ENCODE assay signal across 16 cellular contexts in genomic region chr4:137635108-137635507, GRCh38.
DNase-seq lines count a peak whose midpoint lies in the region; ATAC-seq and TF ChIP-seq lines count a peak whose summit lies in the region.
"Had no signal": no experiment of that assay in that cellular context is flagged by ENCODE, and none has a peak within 500 bp of the region (broad histone marks: within the 10 kb centered on the region; RNA-seq: fewer than 3 reads in every experiment).

No MANE protein-coding gene starts in this region.

- H3K4me3 ChIP-seq in breast epithelium (no peak overlapping the region), tibial artery (no peak overlapping the region)
- H3K4me3 ChIP-seq: A549, lung had no signal

- peak; percentile 82 for ATAC-seq in left ventricle myocardium superior
- ATAC-seq: A549, HCT116 had no signal

- H3K9me3 Mint-ChIP-seq in MCF 10A (ENCODE audit: unreplicated experiment): no peaks in the 10 kb centered on the region
- H3K9me3 Mint-ChIP-seq in brain: peaks cover 9 to 19% (median 16%) of the 10 kb centered on the region in 5 experiments
- no peaks in the 10 kb centered on the region for H3K9me3 Mint-ChIP-seq in T-helper 2 cell treated with Interferon-gamma antibody and Interleukin-4, amounts not matched to agents 5 μg/mL and 100 μg/mL, for 36 hours

- TF ChIP-seq POLR2A in breast epithelium (IDR thresholded peaks at IDR 0.05): no peak

- no peaks in the 10 kb centered on the region for H3K27me3 ChIP-seq in breast epithelium
- no peaks in the 10 kb centered on the region for H3K27me3 ChIP-seq in tibial artery

- H3K4me1 Mint-ChIP-seq in MCF 10A (ENCODE audit: insufficient read depth, unreplicated experiment) (peaks cover 16% of the 10 kb centered on the region), brain (peaks cover 17% of the 10 kb centered on the region)
- no peaks in the 10 kb centered on the region for H3K4me1 Mint-ChIP-seq in T-helper 2 cell treated with Interferon-gamma antibody and Interleukin-4, amounts not matched to agents 5 μg/mL and 100 μg/mL, for 36 hours (ENCODE audit: low read depth)

- TF ChIP-seq CTCF in MCF 10A (IDR thresholded peaks at IDR 0.05; ENCODE audit: unreplicated experiment) (no peak), breast epithelium (IDR thresholded peaks at IDR 0.05) (no peak), brain (conservative IDR thresholded peaks at IDR 0.05) (no peak), tibial artery (IDR thresholded peaks at IDR 0.05) (no peak)

- H3K27ac ChIP-seq in breast epithelium: no peak overlapping the region
- peak overlapping the region; percentile 15 to 38 for H3K27ac ChIP-seq in tibial artery
- H3K27ac ChIP-seq: A549, epithelial cell of prostate, VCaP had no signal

- H3K36me3 ChIP-seq in breast epithelium (no peaks in the 10 kb centered on the region), tibial artery (no peaks in the 10 kb centered on the region)

- H3K4me1 ChIP-seq in breast epithelium (no peaks in the 10 kb centered on the region), tibial artery (peaks cover 0 to 16% (median 0%) of the 10 kb centered on the region in 4 donors)
- H3K4me1 ChIP-seq: A549 had no signal

- DNase-seq in MCF 10A (ENCODE audit: unreplicated experiment): peak; percentile 93
- DNase-seq in breast epithelium (ENCODE audit: low spot score in 2 of 2): no peak
- no peak for DNase-seq in left ventricle myocardium superior
- DNase-seq in tibial artery: no peak
- DNase-seq in T-helper 2 cell treated with Interferon-gamma antibody and Interleukin-4, amounts not matched to agents 5 μg/mL and 100 μg/mL, for 36 hours (ENCODE audit: low spot score): no peak
- DNase-seq in G401 (ENCODE audit: low spot score): no peak
- no peak for DNase-seq in NCI-H2227 treated with DMSO at 0.1 percent for 48 hours (lab: John Stamatoyannopoulos, UW)
- DNase-seq: small intestine, substantia nigra had no signal

- H3K27me3 Mint-ChIP-seq in MCF 10A (ENCODE audit: insufficient read depth, unreplicated experiment) (no peaks in the 10 kb centered on the region), brain (peaks cover 7% of the 10 kb centered on the region)
- H3K27me3 Mint-ChIP-seq in T-helper 2 cell treated with Interferon-gamma antibody and Interleukin-4, amounts not matched to agents 5 μg/mL and 100 μg/mL, for 36 hours (ENCODE audit: low read depth): no peaks in the 10 kb centered on the region
- H3K27me3 Mint-ChIP-seq: activated naive CD8-positive, alpha-beta T cell had no signal

- no TSS peak for BruUV-seq in MCF 10A (replicated peaks; lab: Mats Ljungman, UMichigan)

- POLR2A ChIA-PET in MCF 10A (lab: Yijun Ruan, JAX): interaction anchor here (0.5 to 1.0 kb wide), 3 partner anchors 17 to 693 kb away, joined by 3 read pairs; no protein-coding TSS in a partner anchor

- H3K4me3 Mint-ChIP-seq in MCF 10A (ENCODE audit: unreplicated experiment) (peak overlapping the region; percentile 61), brain (no peak overlapping the region)
- no peak overlapping the region for H3K4me3 Mint-ChIP-seq in T-helper 2 cell treated with Interferon-gamma antibody and Interleukin-4, amounts not matched to agents 5 μg/mL and 100 μg/mL, for 36 hours
- H3K4me3 Mint-ChIP-seq: activated naive CD8-positive, alpha-beta T cell had no signal

- in situ Hi-C loops in G401 (cut with HindIII; ENCODE audit: low sequenced_read_pairs): no loop called here

- intact Hi-C loops in MCF 10A (cut with micrococcal nuclease) (loop anchor here (5.0 to 10.0 kb wide), 2 partner anchors 263 to 350 kb away; no protein-coding TSS in a partner anchor), breast epithelium (cut with DNase I; ENCODE audit: low total_unique reads) (no loop called here), left ventricle myocardium superior (cut with micrococcal nuclease) (no loop called here), tibial artery (cut with DNase I; ENCODE audit: low total_unique reads) (no loop called here)

- H3K9me3 ChIP-seq in breast epithelium (no peaks in the 10 kb centered on the region), tibial artery (no peaks in the 10 kb centered on the region)
- H3K9me3 ChIP-seq: A549 had no signal

- peak overlapping the region; percentile 97 for H3K27ac Mint-ChIP-seq in MCF 10A (ENCODE audit: low read depth, unreplicated experiment)
- H3K27ac Mint-ChIP-seq in brain: peak overlapping the region in 3 of 5 experiments; percentile 25 to 58 (median 32)
- no peak overlapping the region for H3K27ac Mint-ChIP-seq in T-helper 2 cell treated with Interferon-gamma antibody and Interleukin-4, amounts not matched to agents 5 μg/mL and 100 μg/mL, for 36 hours
- H3K27ac Mint-ChIP-seq: activated naive CD8-positive, alpha-beta T cell had no signal

- H3K36me3 Mint-ChIP-seq in MCF 10A (ENCODE audit: insufficient read depth, unreplicated experiment) (no peaks in the 10 kb centered on the region), brain (peaks cover 12% of the 10 kb centered on the region)
- no peaks in the 10 kb centered on the region for H3K36me3 Mint-ChIP-seq in T-helper 2 cell treated with Interferon-gamma antibody and Interleukin-4, amounts not matched to agents 5 μg/mL and 100 μg/mL, for 36 hours (ENCODE audit: low read depth)
- H3K36me3 Mint-ChIP-seq: activated naive CD8-positive, alpha-beta T cell had no signal

- CTCF ChIA-PET in MCF 10A (lab: Yijun Ruan, JAX): interaction anchor here (1.0 to 1.2 kb wide), 2 partner anchors 275 to 511 kb away, joined by 3 read pairs; no protein-coding TSS in a partner anchor

Comparison
In these comparisons a context has a peak if more than half of its experiments do, and no peak if none do; other contexts are left out.
1. H3K27ac ChIP-seq: peak in tibial artery (2 of 2); none in breast epithelium (0 of 2).